ENCODE assay signal across 8 cellular contexts in the genomic region with DNA sequence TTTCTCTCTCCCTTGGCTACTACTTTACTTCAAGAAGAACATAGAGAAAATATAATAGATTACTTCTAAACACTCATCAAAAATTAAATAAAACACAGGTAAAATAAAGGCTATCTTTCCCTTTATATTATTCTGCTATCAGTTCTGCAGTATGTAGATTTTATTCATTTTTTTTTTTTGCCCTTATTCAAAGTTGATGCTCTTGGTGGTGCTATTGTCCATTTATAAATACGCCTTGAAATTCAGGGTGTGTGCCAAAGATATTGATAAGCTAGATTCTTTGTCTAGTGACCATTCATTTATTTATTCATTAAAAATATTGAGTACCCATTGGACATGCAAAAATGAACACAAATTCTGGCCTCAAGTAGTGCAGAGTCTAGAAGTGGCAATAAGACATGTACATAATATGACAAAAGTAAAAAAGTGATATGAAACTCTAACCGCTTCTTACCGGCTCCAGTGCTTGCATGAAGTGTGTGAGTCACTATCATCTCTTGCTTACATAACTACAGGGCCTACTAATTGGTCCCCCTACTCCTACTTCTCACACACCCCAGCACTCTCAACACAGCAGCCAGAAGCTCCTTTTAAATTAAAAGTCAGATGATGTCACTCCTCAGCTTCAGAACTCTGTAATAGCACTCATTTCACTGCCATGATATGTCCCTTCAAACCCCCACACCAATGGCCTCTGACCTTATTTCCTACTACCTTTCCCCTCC.
DNase-seq lines count a peak whose midpoint lies in the region; ATAC-seq and TF ChIP-seq lines count a peak whose summit lies in the region.

No MANE protein-coding gene starts in this region.

- in situ Hi-C loops in SK-MEL-5 (cut with HindIII; ENCODE audit: low pct_unique_long_range_greater_than_20kb, low sequenced_read_pairs), result no loop called here

- H3K27ac Mint-ChIP-seq in CD14-positive monocyte, result peak overlapping the region; percentile 4 to 87 (median 81)

- no peak overlapping the region for H3K4me3 Mint-ChIP-seq in CD14-positive monocyte

- no peaks in the 10 kb centered on the region for H3K9me3 ChIP-seq in spleen

- peaks cover 0 to 2% (median 0%) of the 10 kb centered on the region in 7 donors for H3K9me3 Mint-ChIP-seq in CD14-positive monocyte

- no peaks in the 10 kb centered on the region for H3K27me3 ChIP-seq in spleen (replicated peaks in 1 of 7)

- TF ChIP-seq CTCF in CD14-positive monocyte (IDR thresholded peaks at IDR 0.05), result no peak
- no peak for TF ChIP-seq CTCF in spleen (IDR thresholded peaks at IDR 0.05 in 8 of 11, conservative IDR thresholded peaks at IDR 0.05 in 3 of 11)
- TF ChIP-seq CTCF in coronary artery (IDR thresholded peaks at IDR 0.05), result no peak

- H3K4me3 ChIP-seq in spleen, result no peak overlapping the region
- no peak overlapping the region for H3K4me3 ChIP-seq in coronary artery

- no peak for TF ChIP-seq POLR2A in spleen (IDR thresholded peaks at IDR 0.05)

- ATAC-seq in GM19467 (IDR thresholded peaks at IDR 0.05; ENCODE audit: unreplicated experiment), result peak; percentile 67
- ATAC-seq in HG03280 (IDR thresholded peaks at IDR 0.05; ENCODE audit: unreplicated experiment), result peak; percentile 90

- H3K4me1 Mint-ChIP-seq in CD14-positive monocyte, result peaks cover 23% of the 10 kb centered on the region

- H3K4me1 ChIP-seq in spleen, result no peaks in the 10 kb centered on the region

- WGBS in spleen, 5 donors, result 65 to 76% (median 71%) methylated on average over 3 of the region's 3 CpGs

- H3K36me3 Mint-ChIP-seq in CD14-positive monocyte, result no peaks in the 10 kb centered on the region

- no peaks in the 10 kb centered on the region for H3K27me3 Mint-ChIP-seq in CD14-positive monocyte (ENCODE audit: low read depth in 3 of 3)

- peak; percentile 58 for DNase-seq in CD14-positive monocyte (ENCODE audit: low spot score)
- peak; percentile 45 for DNase-seq in SK-MEL-5 (ENCODE audit: low read depth, low spot score)
- DNase-seq in spleen, result no peak
- DNase-seq in stimulated activated CD8-positive, alpha-beta memory T cell treated with anti-CD3 and anti-CD28 coated beads, Interleukin-4, amount 100 ng/mL, for 48 hours, result no peak
- DNase-seq in coronary artery (ENCODE audit: low spot score), result no peak
- no peak for DNase-seq in NCI-H2196 treated with DMSO at 0.1 percent for 48 hours (lab: John Stamatoyannopoulos, UW; ENCODE audit: unreplicated experiment)

- H3K36me3 ChIP-seq in spleen, result no peaks in the 10 kb centered on the region

- intact Hi-C loops in CD14-positive monocyte (cut with micrococcal nuclease) (no loop called here), spleen (cut with DNase I; ENCODE audit: low total_unique reads) (loop anchor here (10.0 kb wide), 1 partner anchor 545 kb away; no protein-coding TSS in a partner anchor)

- H3K27ac ChIP-seq in spleen, result no peak overlapping the region
- no peak overlapping the region for H3K27ac ChIP-seq in coronary artery

Comparison
In these comparisons a context has a peak if more than half of its experiments do, and no peak if none do; other contexts are left out.
1. DNase-seq: peak in CD14-positive monocyte (single experiment) and SK-MEL-5 (single experiment); none in spleen (single experiment), stimulated activated CD8-positive, alpha-beta memory T cell treated with anti-CD3 and anti-CD28 coated beads, Interleukin-4, amount 100 ng/mL, for 48 hours (single experiment), coronary artery (single experiment) and NCI-H2196 treated with DMSO at 0.1 percent for 48 hours (single experiment).